8 cellular contexts compared by ENCODE assay signal in the genomic region with DNA sequence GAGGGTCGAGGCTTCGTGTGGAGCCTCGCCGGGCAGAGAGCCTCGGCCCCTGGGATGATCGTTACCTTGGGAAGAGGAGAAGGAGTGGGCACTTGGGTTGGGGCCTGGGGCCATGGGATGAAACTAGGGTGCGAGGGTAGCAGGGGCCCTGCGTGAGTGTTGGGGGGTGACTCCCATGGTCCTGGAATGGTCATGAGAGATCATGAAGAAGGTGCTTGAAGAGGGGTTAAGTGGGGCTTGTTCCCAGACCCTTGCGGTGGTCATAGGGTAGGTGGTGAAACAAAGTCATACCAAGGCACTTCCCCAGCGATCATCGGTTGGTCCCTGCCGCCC. TPM values are rescaled to one million over a fixed set of nuclear protein-coding genes. Genes with fewer than 3 reads are reported as not detected.
DNase-seq lines count a peak whose midpoint lies in the region; ATAC-seq and TF ChIP-seq lines count a peak whose summit lies in the region.

No MANE protein-coding gene starts in this region.

- peak overlapping the region; percentile 69 for H3K9ac ChIP-seq in mammary epithelial cell (ENCODE audit: insufficient read depth, low read length)

- no peaks in the 10 kb centered on the region for H4K20me1 ChIP-seq in mammary epithelial cell (ENCODE audit: insufficient read depth, low read length)

- H3K36me3 ChIP-seq in mammary epithelial cell (ENCODE audit: insufficient read depth, low read length), result no peaks in the 10 kb centered on the region
- H3K36me3 ChIP-seq in mesodermal cell (ENCODE audit: control insufficient read depth, insufficient read depth, low read length), result no peaks in the 10 kb centered on the region

- H3K27ac ChIP-seq in mammary epithelial cell (ENCODE audit: insufficient read depth, low read depth, low read length) (peak overlapping the region; percentile 65), mesodermal cell (ENCODE audit: low read depth, low read length, severe bottlenecking) (peak overlapping the region; percentile 80)

- TSS peak; percentile 45 for BruUV-seq in mammary epithelial cell (replicated peaks; lab: Mats Ljungman, UMichigan)

- CTCF ChIA-PET in mammary epithelial cell (lab: Charles Lee; ENCODE audit: low non-redundant PET), result interaction anchor here (0.6 kb wide), 1 partner anchor 451 kb away, joined by 3 read pairs; no protein-coding TSS in a partner anchor

- dilution Hi-C loops in mammary epithelial cell (cut with HindIII; ENCODE audit: low sequenced_read_pairs), result loop anchor here (5.0 kb wide), 1 partner anchor 51 kb away; no protein-coding TSS in a partner anchor

- H3K4me3 ChIP-seq in mammary epithelial cell (replicated peaks in 1 of 3; ENCODE audit: insufficient read depth in 1 of 3, low read depth in 2 of 3, low read length in 3 of 3) (peak overlapping the region; percentile 45 to 78 (median 73)), mesodermal cell (ENCODE audit: extremely low read depth, insufficient read depth, low read length, poor library complexity, severe bottlenecking) (peak overlapping the region; percentile 70)

- H2AFZ ChIP-seq in mammary epithelial cell (ENCODE audit: low read depth, low read length), result peak overlapping the region; percentile 96

- peak overlapping the region; percentile 92 for H3K4me2 ChIP-seq in mammary epithelial cell (ENCODE audit: insufficient read depth, low read depth, low read length)

- intact Hi-C loops in mammary epithelial cell (cut with micrococcal nuclease), result loop anchor here (2.0 kb wide), 1 partner anchor 24 kb away; a partner anchor contains a TSS

- in situ Hi-C loops in mammary epithelial cell (cut with MboI; ENCODE audit: low sequenced_read_pairs in 2 of 2), result no loop called here

- ATAC-seq in GM18505 (IDR thresholded peaks at IDR 0.05; ENCODE audit: unreplicated experiment) (peak; percentile 33), HG03442 (IDR thresholded peaks at IDR 0.05; ENCODE audit: unreplicated experiment) (peak; percentile 15), GM19035 (IDR thresholded peaks at IDR 0.05; ENCODE audit: unreplicated experiment) (no peak)

- TF ChIP-seq POLR2A in GM18505 (IDR thresholded peaks at IDR 0.05; ENCODE audit: borderline replicate concordance, extremely low read depth, insufficient read depth, insufficient read length), result no peak

- 31% methylated on average over 5 of the region's 12 CpGs for WGBS in mammary epithelial cell (ENCODE audit: low coverage, missing lambda C conversion rate)
- WGBS in mesodermal cell (ENCODE audit: insufficient coverage in 2 of 2), 2 experiments, result 35 to 50% methylated on average over 5 to 12 of the region's 12 CpGs

- H3K9me3 ChIP-seq in mammary epithelial cell (replicated peaks; ENCODE audit: insufficient read depth, low read length) (no peaks in the 10 kb centered on the region), mesodermal cell (ENCODE audit: control insufficient read depth, low read length) (peaks cover 20% of the 10 kb centered on the region)

- peaks cover 9% of the 10 kb centered on the region for H3K79me2 ChIP-seq in mammary epithelial cell (ENCODE audit: insufficient read depth, low read length)

- no peak for DNase-seq in mammary epithelial cell
- no peak for DNase-seq in GM19238 (ENCODE audit: insufficient read length, low spot score)
- no peak for DNase-seq in NCI-H1092 (lab: John Stamatoyannopoulos, UW)
- DNase-seq in NCI-H1436 treated with DMSO at 0.1 percent for 48 hours (lab: John Stamatoyannopoulos, UW), result no peak

- no peak for TF ChIP-seq CTCF in mammary epithelial cell (conservative IDR thresholded peaks at IDR 0.05 in 1 of 2, IDR thresholded peaks at IDR 0.05 in 1 of 2; ENCODE audit: extremely low read depth in 1 of 2, insufficient read depth in 1 of 2, low read depth in 1 of 2, low read length in 2 of 2)

- H3K4me1 ChIP-seq in mammary epithelial cell (ENCODE audit: insufficient read depth, low read length) (peaks cover 8% of the 10 kb centered on the region), mesodermal cell (ENCODE audit: control insufficient read depth, insufficient read depth, low read length, poor library complexity, severe bottlenecking) (no peaks in the 10 kb centered on the region)

- H3K27me3 ChIP-seq in mammary epithelial cell (ENCODE audit: insufficient read depth, low read length), result no peaks in the 10 kb centered on the region

RNA-seq across cellular contexts. Expression of a gene that starts 0.3 kb away (rescaled TPM):
- total RNA-seq in mammary epithelial cell, result 10 to 100 TPM; 21.3 to 31.2 TPM
- 21.7 TPM for polyA plus RNA-seq in mammary epithelial cell
- polyA minus RNA-seq in mammary epithelial cell, result 29.4 TPM
- polyA plus RNA-seq in mesodermal cell (2013, experiment 1 of 2), result 40.0 TPM
- polyA plus RNA-seq in mesodermal cell (2013, experiment 2 of 2), result 39.3 TPM

RNA-seq across cellular contexts. Expression of a gene that starts 0.4 kb away (rescaled TPM):
- under 1 TPM; 0.31 to 0.83 TPM for total RNA-seq in mammary epithelial cell
- polyA plus RNA-seq in mammary epithelial cell, result 0.22 TPM
- not detected for polyA minus RNA-seq in mammary epithelial cell
- 0.15 TPM for polyA plus RNA-seq in mesodermal cell (2013, experiment 1 of 2)
- polyA plus RNA-seq in mesodermal cell (2013, experiment 2 of 2), result 0.20 TPM

RNA-seq across cellular contexts. Expression of a gene that starts 23.2 kb away (rescaled TPM):
- 10 to 100 TPM; 20.0 to 79.3 TPM for total RNA-seq in mammary epithelial cell
- 31.2 TPM for polyA plus RNA-seq in mammary epithelial cell
- 81.0 TPM for polyA minus RNA-seq in mammary epithelial cell
- polyA plus RNA-seq in mesodermal cell (2013, experiment 1 of 2), result 33.7 TPM
- 29.4 TPM for polyA plus RNA-seq in mesodermal cell (2013, experiment 2 of 2)

RNA-seq across cellular contexts. Expression of a gene that starts 24.9 kb away (rescaled TPM):
- total RNA-seq in mammary epithelial cell, result 10 to 100 TPM in 1 of 2 donors, 1 to 10 TPM in 1; 5.3 to 16.5 TPM
- 3.8 TPM for polyA plus RNA-seq in mammary epithelial cell
- polyA minus RNA-seq in mammary epithelial cell, result 0.93 TPM
- 10.0 TPM for polyA plus RNA-seq in mesodermal cell (2013, experiment 1 of 2)
- 9.0 TPM for polyA plus RNA-seq in mesodermal cell (2013, experiment 2 of 2)

RNA-seq across cellular contexts. Expression of a gene that starts 45.2 kb away (rescaled TPM):
- total RNA-seq in mammary epithelial cell, result 100 to 1,000 TPM in 1 of 2 donors, 10 to 100 TPM in 1; 65.2 to 117 TPM
- 181 TPM for polyA plus RNA-seq in mammary epithelial cell
- 133 TPM for polyA minus RNA-seq in mammary epithelial cell
- polyA plus RNA-seq in mesodermal cell (2013, experiment 1 of 2), result 150 TPM
- polyA plus RNA-seq in mesodermal cell (2013, experiment 2 of 2), result 129 TPM
